Comparison of ENCODE assay signal across 12 cellular contexts in the genomic region with DNA sequence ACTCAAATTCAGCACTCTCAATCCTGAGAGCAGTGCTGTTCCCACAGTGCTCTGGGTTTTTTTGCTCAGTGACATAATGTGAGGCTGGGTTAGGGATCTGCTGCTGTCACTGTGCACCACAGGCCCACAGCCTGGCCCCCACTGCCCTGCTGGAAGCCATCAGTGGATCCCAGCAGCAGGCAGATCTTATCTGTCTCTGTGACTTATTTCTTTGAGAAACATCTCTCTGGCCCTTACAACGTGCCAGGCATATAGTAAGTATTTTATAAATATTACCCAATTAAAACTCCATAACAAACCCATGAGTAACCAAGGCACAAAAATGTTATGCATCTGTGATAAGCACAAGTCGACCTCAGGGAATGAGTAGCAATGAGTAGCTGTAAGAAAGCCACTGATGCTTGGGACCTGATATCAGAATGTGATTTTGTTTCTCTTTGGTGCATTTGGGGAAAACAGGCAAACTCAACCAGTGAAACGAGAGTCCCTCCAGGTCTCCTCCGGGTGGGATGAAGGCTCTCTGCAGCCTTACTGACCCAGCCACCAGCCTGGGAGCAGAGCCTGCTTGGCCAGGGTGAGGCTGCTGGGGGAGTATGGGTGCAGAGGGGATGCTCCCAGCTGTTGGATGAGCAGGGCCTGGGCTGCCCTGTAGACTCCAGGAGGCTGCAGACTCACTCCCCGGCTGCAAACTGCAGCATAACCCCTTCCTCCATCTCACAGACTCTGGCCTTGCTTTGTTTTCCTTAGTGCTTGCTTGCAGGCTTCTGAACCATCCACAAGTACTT.
DNase-seq lines count a peak whose midpoint lies in the region; ATAC-seq, FAIRE-seq and TF ChIP-seq lines count a peak whose summit lies in the region.
"Had no signal": no experiment of that assay in that cellular context is flagged by ENCODE, and none has a peak within 500 bp of the region (broad histone marks: within the 10 kb centered on the region; RNA-seq: fewer than 3 reads in every experiment).

No MANE protein-coding gene starts in this region.

- no peaks in the 10 kb centered on the region for H3K27me3 Mint-ChIP-seq in mesothelial cell of epicardium (ENCODE audit: low read depth)
- no peaks in the 10 kb centered on the region for H3K27me3 Mint-ChIP-seq in natural killer cell (ENCODE audit: low read depth in 2 of 2)
- peaks cover 0 to 4% (median 2%) of the 10 kb centered on the region in 3 donors for H3K27me3 Mint-ChIP-seq in CD14-positive monocyte (ENCODE audit: low read depth in 3 of 3)
- H3K27me3 Mint-ChIP-seq: activated naive CD8-positive, alpha-beta T cell had no signal

- no peak for TF ChIP-seq POLR2A in A549 (IDR thresholded peaks at IDR 0.05; ENCODE audit: low read length)

- TF ChIP-seq RAD21 in A549 (conservative IDR thresholded peaks at IDR 0.05 in 1 of 2, IDR thresholded peaks at IDR 0.05 in 1 of 2) = no peak

- H3K27ac ChIP-seq in A549 = peak overlapping the region in 1 of 2 experiments; percentile 55; a peak in 2 of 6 replicates
- H3K27ac ChIP-seq in mammary epithelial cell (ENCODE audit: insufficient read depth, low read depth, low read length) = no peak overlapping the region
- H3K27ac ChIP-seq: epithelial cell of prostate had no signal

- H3K4me1 Mint-ChIP-seq in mesothelial cell of epicardium = peaks cover 41% of the 10 kb centered on the region
- no peaks in the 10 kb centered on the region for H3K4me1 Mint-ChIP-seq in natural killer cell
- H3K4me1 Mint-ChIP-seq in CD14-positive monocyte = no peaks in the 10 kb centered on the region

- no peaks in the 10 kb centered on the region for H3K79me2 ChIP-seq in mammary epithelial cell (ENCODE audit: insufficient read depth, low read length)

- ATAC-seq in A549 = peak; percentile 43 to 45; a peak in 5 of 6 replicates
- no peak for ATAC-seq in natural killer cell
- ATAC-seq in GM19455 (IDR thresholded peaks at IDR 0.05; ENCODE audit: unreplicated experiment) = no peak

- H3K9me3 ChIP-seq in A549 (no peaks in the 10 kb centered on the region), mammary epithelial cell (replicated peaks; ENCODE audit: insufficient read depth, low read length) (no peaks in the 10 kb centered on the region)

- H3K9ac ChIP-seq in mammary epithelial cell (ENCODE audit: insufficient read depth, low read length) = no peak overlapping the region

- TF ChIP-seq CTCF in A549 (IDR thresholded peaks at IDR 0.05) (no peak), mammary epithelial cell (conservative IDR thresholded peaks at IDR 0.05 in 1 of 2, IDR thresholded peaks at IDR 0.05 in 1 of 2; ENCODE audit: extremely low read depth in 1 of 2, insufficient read depth in 1 of 2, low read depth in 1 of 2, low read length in 2 of 2) (no peak), mesothelial cell of epicardium (IDR thresholded peaks at IDR 0.05; ENCODE audit: unreplicated experiment) (no peak), natural killer cell (IDR thresholded peaks at IDR 0.05) (no peak), GM13977 (IDR thresholded peaks at IDR 0.05; ENCODE audit: extremely low read depth, insufficient read depth, missing control alignments) (no peak), CD14-positive monocyte (IDR thresholded peaks at IDR 0.05) (no peak)

- H3K36me3 Mint-ChIP-seq in mesothelial cell of epicardium (no peaks in the 10 kb centered on the region), natural killer cell (no peaks in the 10 kb centered on the region), CD14-positive monocyte (no peaks in the 10 kb centered on the region)
- H3K36me3 Mint-ChIP-seq: activated naive CD8-positive, alpha-beta T cell had no signal

- FAIRE-seq in A549 (lab: Jason Lieb, UNC) = no peak

- no peaks in the 10 kb centered on the region for H3K27me3 ChIP-seq in mammary epithelial cell (ENCODE audit: insufficient read depth, low read length)

- no peak for TF ChIP-seq EP300 in A549 (IDR thresholded peaks at IDR 0.05)

- H3K4me1 ChIP-seq in A549 (peaks cover 11% of the 10 kb centered on the region; the same call in 2 of the 3 replicates), mammary epithelial cell (ENCODE audit: insufficient read depth, low read length) (no peaks in the 10 kb centered on the region)

- DNase-seq in A549 (ENCODE audit: low read depth in 1 of 2, low spot score in 1 of 2) = no peak
- DNase-seq in HS-5 (ENCODE audit: low read depth) = peak; percentile 81
- peak; percentile 19 for DNase-seq in mammary epithelial cell
- DNase-seq in mesothelial cell of epicardium (ENCODE audit: low spot score in 2 of 2, unreplicated experiment in 2 of 2) = no peak
- DNase-seq in natural killer cell = no peak
- no peak for DNase-seq in GM13977 (ENCODE audit: low spot score)
- no peak for DNase-seq in CD14-positive monocyte (ENCODE audit: low spot score)
- DNase-seq: activated CD4-positive, alpha-beta T cell treated with anti-CD3 and anti-CD28 coated beads for 4 hours; C1 segment of cervical spinal cord had no signal

- no TSS peak for BruUV-seq in mammary epithelial cell (replicated peaks; lab: Mats Ljungman, UMichigan)

- peak overlapping the region; percentile 67 for H3K27ac Mint-ChIP-seq in mesothelial cell of epicardium
- no peak overlapping the region for H3K27ac Mint-ChIP-seq in natural killer cell
- H3K27ac Mint-ChIP-seq in CD14-positive monocyte = no peak overlapping the region
- H3K27ac Mint-ChIP-seq: activated naive CD8-positive, alpha-beta T cell had no signal

- H3K4me3 Mint-ChIP-seq in mesothelial cell of epicardium (no peak overlapping the region), natural killer cell (no peak overlapping the region), CD14-positive monocyte (no peak overlapping the region)
- H3K4me3 Mint-ChIP-seq: activated naive CD8-positive, alpha-beta T cell had no signal

- H3K9me3 Mint-ChIP-seq in mesothelial cell of epicardium (peaks cover 19% of the 10 kb centered on the region), natural killer cell (peaks cover 0 to 3% of the 10 kb centered on the region in 2 donors), CD14-positive monocyte (peaks cover 0 to 4% (median 0%) of the 10 kb centered on the region in 7 donors)

- H3K4me2 ChIP-seq in A549 = peak overlapping the region; percentile 17; the same call in 1 of the 3 replicates
- H3K4me2 ChIP-seq in mammary epithelial cell (ENCODE audit: insufficient read depth, low read depth, low read length) = no peak overlapping the region

- 46% methylated on average over 5 of the region's 5 CpGs for WGBS in A549 (ENCODE audit: missing lambda C conversion rate)
- 53% methylated on average over 4 of the region's 5 CpGs for WGBS in mammary epithelial cell (ENCODE audit: low coverage, missing lambda C conversion rate)

- H3K36me3 ChIP-seq in mammary epithelial cell (ENCODE audit: insufficient read depth, low read length) = no peaks in the 10 kb centered on the region

- H4K20me1 ChIP-seq in mammary epithelial cell (ENCODE audit: insufficient read depth, low read length) = no peaks in the 10 kb centered on the region

- H3K4me3 ChIP-seq in A549 (no peak overlapping the region), mammary epithelial cell (replicated peaks in 1 of 3; ENCODE audit: insufficient read depth in 1 of 3, low read depth in 2 of 3, low read length in 3 of 3) (no peak overlapping the region)

- POLR2A ChIA-PET in A549 (lab: Yijun Ruan, JAX) = no interaction called here

- no peak overlapping the region for H2AFZ ChIP-seq in mammary epithelial cell (ENCODE audit: low read depth, low read length)

- dilution Hi-C loops in mammary epithelial cell (cut with HindIII; ENCODE audit: low sequenced_read_pairs) = no loop called here

- CTCF ChIA-PET in A549 (lab: Yijun Ruan, JAX) (interaction anchor here (1.5 kb wide), 1 partner anchor 18 kb away, joined by 4 read pairs; no protein-coding TSS in a partner anchor), mammary epithelial cell (lab: Charles Lee; ENCODE audit: low non-redundant PET) (no interaction called here)

- in situ Hi-C loops in mammary epithelial cell (cut with MboI; ENCODE audit: low sequenced_read_pairs in 2 of 2) (no loop called here), GM13977 (cut with MboI; ENCODE audit: low pct_unique_long_range_greater_than_20kb, low sequenced_read_pairs, unreplicated experiment) (no loop called here)

- intact Hi-C loops in mammary epithelial cell (cut with micrococcal nuclease) (no loop called here), natural killer cell (cut with micrococcal nuclease) (no loop called here), CD14-positive monocyte (cut with micrococcal nuclease) (no loop called here)

TF ChIP-seq in A549, 52 proteins besides CTCF, POLR2A, EP300 and RAD21:
- TF ChIP-seq NFE2L2 (conservative IDR thresholded peaks at IDR 0.05; ENCODE audit: low read length) = no peak
- TF ChIP-seq PHF8 (IDR thresholded peaks at IDR 0.05; ENCODE audit: borderline replicate concordance, low read depth) = no peak

Comparison
In these comparisons a context has a peak if more than half of its experiments do, and no peak if none do; other contexts are left out.
1. ATAC-seq: peak in A549 (2 of 2); none in natural killer cell (0 of 3) and GM19455 (single experiment).
2. DNase-seq: peak in HS-5 (single experiment) and mammary epithelial cell (single experiment); none in A549 (0 of 2), mesothelial cell of epicardium (0 of 2), natural killer cell (single experiment), GM13977 (single experiment) and CD14-positive monocyte (single experiment).